Comparison of ENCODE assay signal across 1 cellular context in the genomic region with DNA sequence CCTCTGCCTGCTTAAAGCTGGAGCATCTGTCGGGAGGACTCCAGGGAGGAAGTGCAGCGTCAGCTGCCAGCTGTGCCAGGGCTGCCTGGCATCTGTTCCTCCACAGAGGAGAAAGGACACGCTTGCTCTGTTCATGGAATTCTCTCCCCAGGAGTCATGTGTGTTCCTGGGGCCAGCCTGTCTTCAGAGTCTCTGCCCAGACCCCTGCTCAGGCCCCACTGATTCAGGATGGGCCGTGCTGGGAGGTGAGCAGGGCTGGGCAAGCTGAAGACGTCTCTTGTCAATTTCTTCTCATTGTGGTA.
TF ChIP-seq lines count a peak whose summit lies in the region.

No MANE protein-coding gene starts in this region.

TF ChIP-seq in H1, 55 proteins besides CTCF, POLR2A, EP300 and RAD21:
- no peak for TF ChIP-seq JUND (IDR thresholded peaks at IDR 0.05; ENCODE audit: low read length)
- no peak for TF ChIP-seq NANOG (IDR thresholded peaks at IDR 0.05; ENCODE audit: insufficient read depth, low read depth, low read length, poor library complexity, severe bottlenecking)
- no peak for TF ChIP-seq KDM4A (IDR thresholded peaks at IDR 0.05; ENCODE audit: low read depth, low read length, severe bottlenecking)
- TF ChIP-seq SRF (IDR thresholded peaks at IDR 0.05; ENCODE audit: low read depth, low read length): no peak
- no peak for TF ChIP-seq EZH2 (IDR thresholded peaks at IDR 0.05; ENCODE audit: low read depth, low read length, severe bottlenecking)
- TF ChIP-seq SUZ12 (IDR thresholded peaks at IDR 0.05; ENCODE audit: low read length): no peak
- TF ChIP-seq MAX (IDR thresholded peaks at IDR 0.05): no peak
- no peak for TF ChIP-seq CREB1 (IDR thresholded peaks at IDR 0.05)
- TF ChIP-seq SIX5 (IDR thresholded peaks at IDR 0.05; ENCODE audit: low read depth, low read length): no peak
- no peak for TF ChIP-seq BRCA1 (IDR thresholded peaks at IDR 0.05; ENCODE audit: low read depth, low read length)
- TF ChIP-seq RXRA (IDR thresholded peaks at IDR 0.05; ENCODE audit: insufficient read depth, low read depth, low read length): no peak
